In genomic region chr9:35073276-35073607, GRCh38 we compare ENCODE assay signal across 7 cellular contexts. TPM values are rescaled to one million over a fixed set of nuclear protein-coding genes. Genes with fewer than 3 reads are reported as not detected.
A peak's percentile ranks its signal among the peaks of the same experiment; 100 is the strongest.
DNase-seq lines count a peak whose midpoint lies in the region; ATAC-seq and TF ChIP-seq lines count a peak whose summit lies in the region.

No MANE protein-coding gene starts in this region.

- H3K27ac Mint-ChIP-seq in T-helper 2 cell treated with Interferon-gamma antibody and Interleukin-4, amounts not matched to agents 5 μg/mL and 100 μg/mL, for 36 hours, result peak overlapping the region; percentile 92

- H3K27me3 Mint-ChIP-seq in T-helper 2 cell treated with Interferon-gamma antibody and Interleukin-4, amounts not matched to agents 5 μg/mL and 100 μg/mL, for 36 hours (ENCODE audit: low read depth), result no peaks in the 10 kb centered on the region

- ATAC-seq in GM21528 (IDR thresholded peaks at IDR 0.05; ENCODE audit: low FRiP score, unreplicated experiment) (no peak), GM21447 (IDR thresholded peaks at IDR 0.05; ENCODE audit: unreplicated experiment) (no peak)

- peak overlapping the region; percentile 88 for H3K4me3 Mint-ChIP-seq in T-helper 2 cell treated with Interferon-gamma antibody and Interleukin-4, amounts not matched to agents 5 μg/mL and 100 μg/mL, for 36 hours

- peaks cover 16% of the 10 kb centered on the region for H4K20me1 ChIP-seq in fibroblast of lung (ENCODE audit: control insufficient read depth, extremely low read depth, insufficient read depth, low read length)

- peaks cover 50% of the 10 kb centered on the region for H3K79me2 ChIP-seq in fibroblast of lung (ENCODE audit: control insufficient read depth, insufficient read depth, low read length)

- no peak for TF ChIP-seq CTCF in fibroblast of lung (conservative IDR thresholded peaks at IDR 0.05 in 1 of 2, IDR thresholded peaks at IDR 0.05 in 1 of 2; ENCODE audit: low read depth in 1 of 2, low read length in 2 of 2)

- in situ Hi-C loops in HAP-1 (cut with MboI; ENCODE audit: low sequenced_read_pairs), result no loop called here

- no peaks in the 10 kb centered on the region for H3K9me3 ChIP-seq in HAP-1
- H3K9me3 ChIP-seq in fibroblast of lung (ENCODE audit: control insufficient read depth, insufficient read depth, low read depth, low read length), result no peaks in the 10 kb centered on the region

- H3K9me3 Mint-ChIP-seq in T-helper 2 cell treated with Interferon-gamma antibody and Interleukin-4, amounts not matched to agents 5 μg/mL and 100 μg/mL, for 36 hours, result no peaks in the 10 kb centered on the region

- no peak overlapping the region for H3K9ac ChIP-seq in fibroblast of lung (ENCODE audit: insufficient read depth, low read length)

- H3K4me1 ChIP-seq in HAP-1 (peaks cover 14% of the 10 kb centered on the region), fibroblast of lung (ENCODE audit: control insufficient read depth, extremely low read depth, insufficient read depth, low read length) (peaks cover 2% of the 10 kb centered on the region)

- peaks cover 65% of the 10 kb centered on the region for H3K36me3 Mint-ChIP-seq in T-helper 2 cell treated with Interferon-gamma antibody and Interleukin-4, amounts not matched to agents 5 μg/mL and 100 μg/mL, for 36 hours (ENCODE audit: low read depth)

- DNase-seq in HAP-1 (ENCODE audit: low spot score in 2 of 2) (no peak), fibroblast of lung (ENCODE audit: low read depth in 2 of 2) (peak in 1 of 2 donors; percentile 17), mucosa of gallbladder (ENCODE audit: low spot score) (no peak)
- no peak for DNase-seq in T-helper 2 cell treated with Interferon-gamma antibody and Interleukin-4, amounts not matched to agents 5 μg/mL and 100 μg/mL, for 36 hours (ENCODE audit: low spot score)

- peak overlapping the region; percentile 99 for H3K27ac ChIP-seq in fibroblast of lung (ENCODE audit: insufficient read depth, low read length)
- peak overlapping the region in 18 of 21 experiments; percentile 4 to 100 (median 68) for H3K27ac ChIP-seq in skin epidermis

- H2AFZ ChIP-seq in fibroblast of lung (ENCODE audit: low read length), result no peak overlapping the region

- H3K27me3 ChIP-seq in HAP-1 (ENCODE audit: low read depth), result no peaks in the 10 kb centered on the region
- H3K27me3 ChIP-seq in fibroblast of lung (ENCODE audit: control insufficient read depth, insufficient read depth, low read length), result no peaks in the 10 kb centered on the region

- peaks cover 49% of the 10 kb centered on the region for H3K4me1 Mint-ChIP-seq in T-helper 2 cell treated with Interferon-gamma antibody and Interleukin-4, amounts not matched to agents 5 μg/mL and 100 μg/mL, for 36 hours (ENCODE audit: low read depth)

- H3K4me3 ChIP-seq in HAP-1 (0 out of 2 replicates have a peak overlapping the region, but pooled peaks have one; percentile 7), fibroblast of lung (replicated peaks in 1 of 4; ENCODE audit: control extremely low read depth in 1 of 4, insufficient read depth in 1 of 4, low read depth in 3 of 4, low read length in 4 of 4) (peak overlapping the region in 1 of 4 experiments; percentile 31), skin epidermis (peak overlapping the region in 4 of 7 experiments; percentile 17 to 98 (median 88))

- peak overlapping the region; percentile 34 for H3K4me2 ChIP-seq in fibroblast of lung (ENCODE audit: extremely low read depth, insufficient read depth, low read length)

- peaks cover 61% of the 10 kb centered on the region for H3K36me3 ChIP-seq in HAP-1 (replicated peaks)
- H3K36me3 ChIP-seq in fibroblast of lung (ENCODE audit: control insufficient read depth, insufficient read depth, low read length), result peaks cover 6% of the 10 kb centered on the region

RNA-seq across cellular contexts. Expression of gene VCP, which starts 0.8 kb away (rescaled TPM):
- total RNA-seq in fibroblast of lung (220 and 340 TPM in 2 replicates), mucosa of gallbladder (243 TPM)
- polyA plus RNA-seq in fibroblast of lung, result 298 and 306 TPM in 2 replicates
- 323 and 361 TPM in 2 replicates for polyA plus RNA-seq in fibroblast of lung (2012)
- polyA minus RNA-seq in fibroblast of lung (ENCODE audit: low replicate concordance), result 669 and 750 TPM in 2 replicates

RNA-seq across cellular contexts. Expression of gene FANCG, which starts 6.5 kb away (rescaled TPM):
- 9.2 and 12.2 TPM in 2 replicates for total RNA-seq in fibroblast of lung
- 6.6 and 19.4 TPM in 2 replicates for polyA plus RNA-seq in fibroblast of lung
- 9.7 and 29.3 TPM in 2 replicates for polyA plus RNA-seq in fibroblast of lung (2012)
- polyA minus RNA-seq in fibroblast of lung (ENCODE audit: low replicate concordance), result 14.7 and 26.7 TPM in 2 replicates
- total RNA-seq in mucosa of gallbladder, result 17.4 TPM

RNA-seq across cellular contexts. Expression of gene PIGO, which starts 23.1 kb away (rescaled TPM):
- total RNA-seq in fibroblast of lung, result 7.4 and 14.0 TPM in 2 replicates
- 14.8 and 18.6 TPM in 2 replicates for polyA plus RNA-seq in fibroblast of lung
- polyA plus RNA-seq in fibroblast of lung (2012), result 13.7 and 15.7 TPM in 2 replicates
- polyA minus RNA-seq in fibroblast of lung (ENCODE audit: low replicate concordance), result 29.3 and 54.6 TPM in 2 replicates
- 35.9 TPM for total RNA-seq in mucosa of gallbladder

RNA-seq across cellular contexts. Expression of gene STOML2, which starts 29.7 kb away (rescaled TPM):
- 170 and 178 TPM in 2 replicates for total RNA-seq in fibroblast of lung
- polyA plus RNA-seq in fibroblast of lung, result 94.0 and 144 TPM in 2 replicates
- polyA plus RNA-seq in fibroblast of lung (2012), result 100 and 153 TPM in 2 replicates
- polyA minus RNA-seq in fibroblast of lung (ENCODE audit: low replicate concordance), result 141 and 161 TPM in 2 replicates
- total RNA-seq in mucosa of gallbladder, result 94.9 TPM

RNA-seq across cellular contexts. Expression of gene ATOSB, which starts 42.4 kb away (rescaled TPM):
- 8.7 and 18.2 TPM in 2 replicates for total RNA-seq in fibroblast of lung
- polyA plus RNA-seq in fibroblast of lung, result 24.5 and 25.4 TPM in 2 replicates
- 17.8 and 23.4 TPM in 2 replicates for polyA plus RNA-seq in fibroblast of lung (2012)
- 40.4 and 43.1 TPM in 2 replicates for polyA minus RNA-seq in fibroblast of lung (ENCODE audit: low replicate concordance)
- 18.3 TPM for total RNA-seq in mucosa of gallbladder
